In genomic region chr18:51044928-51045587, GRCh38 we compare ENCODE assay signal across 12 cellular contexts. TPM values are rescaled to one million over a fixed set of nuclear protein-coding genes. Genes with fewer than 3 reads are reported as not detected.
DNase-seq lines count a peak whose midpoint lies in the region; ATAC-seq and TF ChIP-seq lines count a peak whose summit lies in the region.
"Had no signal": no experiment of that assay in that cellular context is flagged by ENCODE, and none has a peak within 500 bp of the region (broad histone marks: within the 10 kb centered on the region; RNA-seq: fewer than 3 reads in every experiment).

No MANE protein-coding gene starts in this region.

- no peaks in the 10 kb centered on the region for H3K36me3 ChIP-seq in urinary bladder (ENCODE audit: insufficient read depth)

- peaks cover 13% of the 10 kb centered on the region for H3K36me3 Mint-ChIP-seq in activated naive CD8-positive, alpha-beta T cell treated with anti-CD3 and anti-CD28 coated beads, Interleukin-2, amount 50 U/mL, for 24 hours (ENCODE audit: low read depth)

- DNase-seq in Right ventricle myocardium inferior (ENCODE audit: missing footprints) (no peak), cardiac septum (ENCODE audit: low spot score) (no peak), left colon (no peak), sciatic nerve (ENCODE audit: low spot score) (no peak), RWPE1 (ENCODE audit: low spot score) (no peak), DMS79 treated with DMSO at 0.1 percent for 48 hours (lab: John Stamatoyannopoulos, UW) (no peak)
- no peak for DNase-seq in activated naive CD8-positive, alpha-beta T cell treated with anti-CD3 and anti-CD28 coated beads, Interleukin-2, amount 50 U/mL, for 24 hours
- DNase-seq: amniotic stem cell, NCI-H446 treated with DMSO at 0.1 percent for 48 hours had no signal

- intact Hi-C loops in Right ventricle myocardium inferior (cut with DNase I) = loop anchor here (5.0 kb wide), 1 partner anchor 168 kb away; the partner anchor contains the start of gene ME2
- intact Hi-C loops in cardiac septum (cut with DNase I) = loop anchor here (5.0 kb wide), 1 partner anchor 223 kb away; the partner anchor contains the start of gene MRO
- intact Hi-C loops in left colon (cut with DNase I, micrococcal nuclease) = loop anchor here in 1 of 2 donors (10.0 kb wide), 1 partner anchor 160 kb away; no protein-coding TSS in a partner anchor
- intact Hi-C loops in sciatic nerve (cut with DNase I) = no loop called here

- H3K9me3 Mint-ChIP-seq in activated naive CD8-positive, alpha-beta T cell treated with anti-CD3 and anti-CD28 coated beads, Interleukin-2, amount 50 U/mL, for 24 hours = no peaks in the 10 kb centered on the region

- H3K4me3 Mint-ChIP-seq in activated naive CD8-positive, alpha-beta T cell treated with anti-CD3 and anti-CD28 coated beads, Interleukin-2, amount 50 U/mL, for 24 hours = no peak overlapping the region

- CTCF ChIA-PET in RWPE1 (lab: Yijun Ruan, JAX) = no interaction called here

- H3K27me3 Mint-ChIP-seq in activated naive CD8-positive, alpha-beta T cell treated with anti-CD3 and anti-CD28 coated beads, Interleukin-2, amount 50 U/mL, for 24 hours = no peaks in the 10 kb centered on the region

- no peak overlapping the region for H3K4me3 ChIP-seq in urinary bladder (ENCODE audit: low read depth, low read length)
- H3K4me3 ChIP-seq: gastroesophageal sphincter had no signal

- H3K27ac ChIP-seq in urinary bladder (ENCODE audit: low read depth) = peak overlapping the region; percentile 2
- H3K27ac ChIP-seq in RWPE1 = no peak overlapping the region
- H3K27ac ChIP-seq: gastroesophageal sphincter, neutrophil had no signal

- H3K4me1 ChIP-seq in urinary bladder (ENCODE audit: insufficient read depth) = peaks cover 4% of the 10 kb centered on the region

- POLR2A ChIA-PET in RWPE1 (lab: Yijun Ruan, JAX; ENCODE audit: low non-redundant PET) = no interaction called here

- 22% methylated on average over 2 of the region's 2 CpGs for WGBS in urinary bladder

- H3K27ac Mint-ChIP-seq in activated naive CD8-positive, alpha-beta T cell treated with anti-CD3 and anti-CD28 coated beads, Interleukin-2, amount 50 U/mL, for 24 hours = peak overlapping the region; percentile 54

- ATAC-seq in Right ventricle myocardium inferior (peak; percentile 30), left colon (peak; percentile 61), sciatic nerve (no peak)
- ATAC-seq in activated naive CD8-positive, alpha-beta T cell treated with anti-CD3 and anti-CD28 coated beads, Interleukin-2, amount 50 U/mL, for 24 hours = no peak
- ATAC-seq: gastroesophageal sphincter had no signal

- no peak for TF ChIP-seq CTCF in RWPE1 (conservative IDR thresholded peaks at IDR 0.05; ENCODE audit: low read depth)

- H3K4me1 Mint-ChIP-seq in activated naive CD8-positive, alpha-beta T cell treated with anti-CD3 and anti-CD28 coated beads, Interleukin-2, amount 50 U/mL, for 24 hours = peaks cover 54% of the 10 kb centered on the region

RNA-seq across cellular contexts. Expression of gene SMAD4, which starts 15.0 kb away (rescaled TPM):
- total RNA-seq in Right ventricle myocardium inferior = 94.7 TPM
- 88.7 TPM for total RNA-seq in cardiac septum
- 100 to 1,000 TPM in 1 of 2 donors, 10 to 100 TPM in 1; 76.1 to 100 TPM for total RNA-seq in left colon
- 108 TPM for total RNA-seq in urinary bladder
- polyA plus RNA-seq in urinary bladder = 58.1 TPM
- 137 TPM for total RNA-seq in sciatic nerve

Comparison
In these comparisons a context has a peak if more than half of its experiments do, and no peak if none do; other contexts are left out.
1. ATAC-seq: peak in Right ventricle myocardium inferior (single experiment) and left colon (single experiment); none in activated naive CD8-positive, alpha-beta T cell treated with anti-CD3 and anti-CD28 coated beads, Interleukin-2, amount 50 U/mL, for 24 hours (single experiment) and sciatic nerve (single experiment).